In the genomic region with DNA sequence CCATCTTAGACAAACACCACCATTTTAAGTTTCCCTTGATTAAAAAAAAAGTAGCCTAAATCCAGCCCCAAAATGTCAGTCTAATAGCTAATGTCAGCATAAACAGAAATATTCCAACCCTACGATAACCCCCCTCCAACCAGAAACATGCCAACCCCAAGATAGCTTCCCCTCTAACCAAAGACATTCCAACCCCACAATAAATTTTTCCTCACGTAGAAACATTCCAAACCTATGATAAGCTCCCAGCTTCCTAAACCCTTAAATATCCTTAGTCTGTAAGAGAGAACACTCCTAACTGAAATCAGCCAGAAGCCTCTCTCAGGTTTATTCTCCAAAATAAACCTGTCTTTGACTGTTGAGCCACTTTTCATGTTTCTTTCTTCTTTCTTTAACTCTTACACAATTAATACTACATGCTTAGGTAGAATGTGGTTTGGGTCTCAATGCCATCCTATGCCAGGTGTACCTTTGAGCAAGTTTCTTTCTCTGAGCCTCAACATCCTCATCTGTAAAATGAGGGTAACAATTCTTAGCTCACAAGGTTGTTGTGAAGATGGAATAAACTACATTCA, we compare ENCODE assay signal across 14 cellular contexts. TPM values are rescaled to one million over a fixed set of nuclear protein-coding genes. Genes with fewer than 3 reads are reported as not detected.
"Had no signal": no experiment of that assay in that cellular context is flagged by ENCODE, and none has a peak within 500 bp of the region (broad histone marks: within the 10 kb centered on the region; RNA-seq: fewer than 3 reads in every experiment).

No MANE protein-coding gene starts in this region.

- H3K4me1 ChIP-seq: parathyroid adenoma, testis had no signal

- H3K4me3 ChIP-seq: testis had no signal

- H3K9me3 ChIP-seq: testis had no signal

- H2AFZ ChIP-seq: parathyroid adenoma had no signal

- ATAC-seq: left lobe of liver; stimulated activated naive CD8-positive, alpha-beta T cell treated with anti-CD3 and anti-CD28 coated beads, Interleukin-15, Interleukin-2, amounts not matched to agents 100 U/mL and 50 U/mL, for 24 hours had no signal

- H3K27ac ChIP-seq: parathyroid adenoma, testis had no signal

- H3K27me3 ChIP-seq: testis had no signal

- H3K79me2 ChIP-seq: parathyroid adenoma had no signal

- DNase-seq: activated CD4-positive, alpha-beta memory T cell treated with anti-CD3 and anti-CD28 coated beads, Interleukin-2, amount 10 ng/mL, durations not matched to agents 7 days and 5 days; activated CD4-positive, alpha-beta T cell treated with anti-CD3 and anti-CD28 coated beads for 1 hour; activated CD8-positive, alpha-beta memory T cell treated with anti-CD3 and anti-CD28 coated beads, Interleukin-2, amount 50 U/mL, for 4 hours; activated naive CD4-positive, alpha-beta T cell treated with Interleukin-2 at 50 U/mL for 16 hours; stimulated activated CD4-positive, alpha-beta T cell treated with anti-CD3 and anti-CD28 coated beads, Interleukin-1b, Interleukin-23, amount 100 ng/mL, for 48 hours; stimulated activated naive CD8-positive, alpha-beta T cell treated with anti-CD3 and anti-CD28 coated beads, Interleukin-15, Interleukin-2, amounts not matched to agents 100 U/mL and 50 U/mL, for 24 hours; testis had no signal

- H3K9ac ChIP-seq: parathyroid adenoma had no signal

RNA-seq across cellular contexts. Expression of gene KRT38, which starts 10.5 kb away (rescaled TPM):
- total RNA-seq: activated CD4-positive, alpha-beta memory T cell treated with anti-CD3 and anti-CD28 coated beads, Interleukin-2, amount 10 ng/mL, durations not matched to agents 7 days and 5 days; activated T-helper 1 cell treated with anti-CD3 and anti-CD28 coated beads, Interleukin-12 subunit alpha, Interleukin-12 subunit beta, Interleukin-2, Interleukin-4 antibody, amounts not matched to agents 30 ng/mL and 10 ng/mL and 1 ng/mL, durations not matched to agents 14 hours and 24 hours and 36 hours; cerebellum; left lobe of liver; testis; ureter had no signal
- polyA plus RNA-seq: adipose tissue, neural cell had no signal

RNA-seq across cellular contexts. Expression of gene KRT32, which starts 15.9 kb away (rescaled TPM):
- total RNA-seq: activated CD4-positive, alpha-beta memory T cell treated with anti-CD3 and anti-CD28 coated beads, Interleukin-2, amount 10 ng/mL, durations not matched to agents 7 days and 5 days; activated T-helper 1 cell treated with anti-CD3 and anti-CD28 coated beads, Interleukin-12 subunit alpha, Interleukin-12 subunit beta, Interleukin-2, Interleukin-4 antibody, amounts not matched to agents 30 ng/mL and 10 ng/mL and 1 ng/mL, durations not matched to agents 14 hours and 24 hours and 36 hours; cerebellum; left lobe of liver; ureter had no signal
- polyA plus RNA-seq: neural cell had no signal

RNA-seq across cellular contexts. Expression of gene KRT37, which starts 26.9 kb away (rescaled TPM):
- total RNA-seq: activated CD4-positive, alpha-beta memory T cell treated with anti-CD3 and anti-CD28 coated beads, Interleukin-2, amount 10 ng/mL, durations not matched to agents 7 days and 5 days; activated T-helper 1 cell treated with anti-CD3 and anti-CD28 coated beads, Interleukin-12 subunit alpha, Interleukin-12 subunit beta, Interleukin-2, Interleukin-4 antibody, amounts not matched to agents 30 ng/mL and 10 ng/mL and 1 ng/mL, durations not matched to agents 14 hours and 24 hours and 36 hours; cerebellum; left lobe of liver; testis; ureter had no signal
- polyA plus RNA-seq: adipose tissue, neural cell had no signal

RNA-seq across cellular contexts. Expression of gene KRT35, which starts 29.7 kb away (rescaled TPM):
- total RNA-seq: activated CD4-positive, alpha-beta memory T cell treated with anti-CD3 and anti-CD28 coated beads, Interleukin-2, amount 10 ng/mL, durations not matched to agents 7 days and 5 days; activated T-helper 1 cell treated with anti-CD3 and anti-CD28 coated beads, Interleukin-12 subunit alpha, Interleukin-12 subunit beta, Interleukin-2, Interleukin-4 antibody, amounts not matched to agents 30 ng/mL and 10 ng/mL and 1 ng/mL, durations not matched to agents 14 hours and 24 hours and 36 hours; cerebellum; left lobe of liver; testis; ureter had no signal
- polyA plus RNA-seq: adipose tissue, neural cell had no signal

RNA-seq across cellular contexts. Expression of gene KRT36, which starts 38.5 kb away (rescaled TPM):
- total RNA-seq: activated CD4-positive, alpha-beta memory T cell treated with anti-CD3 and anti-CD28 coated beads, Interleukin-2, amount 10 ng/mL, durations not matched to agents 7 days and 5 days; activated T-helper 1 cell treated with anti-CD3 and anti-CD28 coated beads, Interleukin-12 subunit alpha, Interleukin-12 subunit beta, Interleukin-2, Interleukin-4 antibody, amounts not matched to agents 30 ng/mL and 10 ng/mL and 1 ng/mL, durations not matched to agents 14 hours and 24 hours and 36 hours; cerebellum; left lobe of liver; ureter had no signal
- polyA plus RNA-seq: adipose tissue, neural cell had no signal
